1 cellular context compared by ENCODE assay signal in the genomic region with DNA sequence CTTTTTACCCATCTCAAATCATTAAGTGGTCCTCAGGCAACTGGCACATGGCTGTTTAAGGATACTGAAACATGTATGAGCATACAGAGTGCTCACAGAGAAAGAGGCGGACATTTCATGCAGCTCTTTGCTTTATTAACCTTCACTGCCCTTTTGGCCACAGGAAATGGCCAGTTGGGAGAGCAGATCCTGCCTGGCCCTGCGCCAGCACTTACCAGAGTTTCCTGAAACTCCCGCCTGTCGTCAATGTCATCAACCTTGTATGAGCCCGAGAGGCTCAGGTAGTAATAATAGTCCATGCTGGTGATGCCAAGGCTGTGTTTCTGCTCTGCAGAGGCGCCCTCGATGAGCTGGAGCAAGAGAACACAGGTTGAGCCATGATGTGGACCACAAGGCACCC.
A peak's percentile ranks its signal among the peaks of the same experiment; 100 is the strongest.
TF ChIP-seq lines count a peak whose summit lies in the region.

No MANE protein-coding gene starts in this region.

TF ChIP-seq in PFSK-1, 5 proteins besides CTCF, POLR2A, EP300 and RAD21 (continued from another document):
- TF ChIP-seq SIN3A (IDR thresholded peaks at IDR 0.05; ENCODE audit: borderline replicate concordance, insufficient read depth, low read length): peak; percentile 44; the same call in 1 of the 2 replicates
